In genomic region chr19:36687214-36688056, GRCh38 we compare ENCODE assay signal across 1 cellular context.
TF ChIP-seq lines count a peak whose summit lies in the region.

Gene ZNF567, plus strand, starts transcription at chr19:36687612. Its CDS starts 7,256 bp downstream, at chr19:36694868.

TF ChIP-seq in HEK293, 187 proteins besides CTCF, POLR2A, EP300 and RAD21 (continued from another document and continues in another):
- TF ChIP-seq KLF17 (tag by site-specific recombination; IDR thresholded peaks at IDR 0.05) = peak; percentile 68
- peak; percentile 87 for TF ChIP-seq EGR2 (tag by site-specific recombination; IDR thresholded peaks at IDR 0.05; ENCODE audit: low read depth)
- TF ChIP-seq ZNF488 (tag by site-specific recombination; IDR thresholded peaks at IDR 0.05) = no peak
- peak; percentile 44; the same call in 1 of the 2 replicates for TF ChIP-seq ZNF146 (tag by site-specific recombination; IDR thresholded peaks at IDR 0.05)
- TF ChIP-seq PRDM1 (tag by site-specific recombination; IDR thresholded peaks at IDR 0.05) = no peak; the same call in 1 of the 2 replicates
- no peak for TF ChIP-seq ZNF362 (tag by site-specific recombination; IDR thresholded peaks at IDR 0.05)
- peak; percentile 90 for TF ChIP-seq ZFHX2 (tag by site-specific recombination; conservative IDR thresholded peaks at IDR 0.05)
- TF ChIP-seq ZNF600 (tag by site-specific recombination; IDR thresholded peaks at IDR 0.05) = peak; percentile 96
- no peak for TF ChIP-seq ZNF529 (tag by site-specific recombination; IDR thresholded peaks at IDR 0.05; ENCODE audit: insufficient replicate concordance)
- TF ChIP-seq ZNF292 (tag by site-specific recombination; IDR thresholded peaks at IDR 0.05; ENCODE audit: borderline replicate concordance, low read depth) = no peak
- peak; percentile 99 for TF ChIP-seq ZBTB8A (tag by site-specific recombination; IDR thresholded peaks at IDR 0.05)
- no peak; the same call in 1 of the 2 replicates for TF ChIP-seq KLF10 (tag by site-specific recombination; IDR thresholded peaks at IDR 0.05)
- TF ChIP-seq ZNF140 (tag by site-specific recombination; IDR thresholded peaks at IDR 0.05) = no peak
- TF ChIP-seq ZFP69B (tag by site-specific recombination; IDR thresholded peaks at IDR 0.05) = peak; percentile 100
- no peak for TF ChIP-seq ZNF184 (tag by site-specific recombination; IDR thresholded peaks at IDR 0.05)
- no peak for TF ChIP-seq GLI2 (tag by site-specific recombination; IDR thresholded peaks at IDR 0.05; ENCODE audit: borderline replicate concordance, low read depth)
- no peak for TF ChIP-seq ZNF560 (tag by site-specific recombination; IDR thresholded peaks at IDR 0.05; ENCODE audit: borderline replicate concordance)
- TF ChIP-seq ZNF37A (tag by site-specific recombination; IDR thresholded peaks at IDR 0.05) = no peak
- peak; percentile 73; the same call in 1 of the 2 replicates for TF ChIP-seq ZNF302 (tag by site-specific recombination; IDR thresholded peaks at IDR 0.05; ENCODE audit: low read depth)
- TF ChIP-seq KLF7 (tag by site-specific recombination; IDR thresholded peaks at IDR 0.05; ENCODE audit: borderline replicate concordance) = peak; percentile 54
- no peak for TF ChIP-seq SETDB1 (IDR thresholded peaks at IDR 0.05; ENCODE audit: insufficient read length, low read length)
- no peak; the same call in 1 of the 2 replicates for TF ChIP-seq ZNF768 (tag by site-specific recombination; IDR thresholded peaks at IDR 0.05)
- peak; percentile 54 for TF ChIP-seq YY1 (tag by site-specific recombination; IDR thresholded peaks at IDR 0.05)
- no peak; the same call in 1 of the 2 replicates for TF ChIP-seq ZNF311 (tag by site-specific recombination; IDR thresholded peaks at IDR 0.05; ENCODE audit: borderline replicate concordance)
- TF ChIP-seq ZNF2 (tag by site-specific recombination; IDR thresholded peaks at IDR 0.05) = peak; percentile 81
- TF ChIP-seq ZNF544 (tag by site-specific recombination; IDR thresholded peaks at IDR 0.05) = no peak
- TF ChIP-seq ZBTB11 (tag by site-specific recombination; conservative IDR thresholded peaks at IDR 0.05; ENCODE audit: low read depth) = peak; percentile 89
- TF ChIP-seq ZNF157 (tag by site-specific recombination; IDR thresholded peaks at IDR 0.05) = peak; percentile 48; the same call in 1 of the 2 replicates
- TF ChIP-seq REPIN1 (tag by site-specific recombination; IDR thresholded peaks at IDR 0.05; ENCODE audit: low read depth) = peak; percentile 95; the same call in 1 of the 2 replicates
- peak; percentile 100 for TF ChIP-seq ZNF692 (tag by site-specific recombination; IDR thresholded peaks at IDR 0.05)
- peak; percentile 72; the same call in 1 of the 2 replicates for TF ChIP-seq ZNF423 (tag by site-specific recombination; IDR thresholded peaks at IDR 0.05)
- TF ChIP-seq ZNF629 (tag by site-specific recombination; IDR thresholded peaks at IDR 0.05) = peak; percentile 70
- TF ChIP-seq ZNF214 (tag by site-specific recombination; IDR thresholded peaks at IDR 0.05; ENCODE audit: borderline replicate concordance) = no peak
- TF ChIP-seq ZBTB17 (tag by site-specific recombination; IDR thresholded peaks at IDR 0.05) = peak; percentile 89
- no peak for TF ChIP-seq ZNF670 (tag by site-specific recombination; IDR thresholded peaks at IDR 0.05; ENCODE audit: low read depth)
- peak; percentile 44; the same call in 1 of the 2 replicates for TF ChIP-seq ZNF23 (tag by site-specific recombination; IDR thresholded peaks at IDR 0.05; ENCODE audit: borderline replicate concordance)
- TF ChIP-seq ZNF623 (tag by site-specific recombination; IDR thresholded peaks at IDR 0.05) = 0 out of 2 replicates have a peak, but pooled peaks have one; percentile 16
- TF ChIP-seq ZNF792 (tag by site-specific recombination; IDR thresholded peaks at IDR 0.05) = peak; percentile 67; the same call in 1 of the 2 replicates
- no peak; the same call in none of the 2 replicates for TF ChIP-seq ZSCAN23 (tag by site-specific recombination; IDR thresholded peaks at IDR 0.05)
- TF ChIP-seq ZNF426 (tag by site-specific recombination; IDR thresholded peaks at IDR 0.05) = no peak
- no peak for TF ChIP-seq BCL11A (tag by site-specific recombination; IDR thresholded peaks at IDR 0.05; ENCODE audit: low read depth)
- peak; percentile 99 for TF ChIP-seq ZNF76 (tag by site-specific recombination; IDR thresholded peaks at IDR 0.05; ENCODE audit: borderline replicate concordance, low read depth)
- peak; percentile 33; the same call in 1 of the 2 replicates for TF ChIP-seq ZSCAN30 (tag by site-specific recombination; IDR thresholded peaks at IDR 0.05)
- peak; percentile 87 for TF ChIP-seq KLF16 (tag by site-specific recombination; IDR thresholded peaks at IDR 0.05)
- TF ChIP-seq ZBTB48 (tag by site-specific recombination; IDR thresholded peaks at IDR 0.05) = peak; percentile 88
- TF ChIP-seq ZNF155 (tag by site-specific recombination; IDR thresholded peaks at IDR 0.05) = no peak
- TF ChIP-seq ZBTB1 (tag by site-specific recombination; IDR thresholded peaks at IDR 0.05) = peak; percentile 74; the same call in 1 of the 2 replicates
- peak; percentile 82 for TF ChIP-seq ZBTB10 (tag by site-specific recombination; IDR thresholded peaks at IDR 0.05)
- no peak for TF ChIP-seq ZNF530 (tag by site-specific recombination; IDR thresholded peaks at IDR 0.05; ENCODE audit: low read depth)
- no peak for TF ChIP-seq ELK4 (IDR thresholded peaks at IDR 0.05; ENCODE audit: borderline replicate concordance, low read depth, low read length)
- no peak for TF ChIP-seq BCL11B (tag by site-specific recombination; IDR thresholded peaks at IDR 0.05; ENCODE audit: low read depth)
